ENCODE assay signal across 8 cellular contexts in the genomic region with DNA sequence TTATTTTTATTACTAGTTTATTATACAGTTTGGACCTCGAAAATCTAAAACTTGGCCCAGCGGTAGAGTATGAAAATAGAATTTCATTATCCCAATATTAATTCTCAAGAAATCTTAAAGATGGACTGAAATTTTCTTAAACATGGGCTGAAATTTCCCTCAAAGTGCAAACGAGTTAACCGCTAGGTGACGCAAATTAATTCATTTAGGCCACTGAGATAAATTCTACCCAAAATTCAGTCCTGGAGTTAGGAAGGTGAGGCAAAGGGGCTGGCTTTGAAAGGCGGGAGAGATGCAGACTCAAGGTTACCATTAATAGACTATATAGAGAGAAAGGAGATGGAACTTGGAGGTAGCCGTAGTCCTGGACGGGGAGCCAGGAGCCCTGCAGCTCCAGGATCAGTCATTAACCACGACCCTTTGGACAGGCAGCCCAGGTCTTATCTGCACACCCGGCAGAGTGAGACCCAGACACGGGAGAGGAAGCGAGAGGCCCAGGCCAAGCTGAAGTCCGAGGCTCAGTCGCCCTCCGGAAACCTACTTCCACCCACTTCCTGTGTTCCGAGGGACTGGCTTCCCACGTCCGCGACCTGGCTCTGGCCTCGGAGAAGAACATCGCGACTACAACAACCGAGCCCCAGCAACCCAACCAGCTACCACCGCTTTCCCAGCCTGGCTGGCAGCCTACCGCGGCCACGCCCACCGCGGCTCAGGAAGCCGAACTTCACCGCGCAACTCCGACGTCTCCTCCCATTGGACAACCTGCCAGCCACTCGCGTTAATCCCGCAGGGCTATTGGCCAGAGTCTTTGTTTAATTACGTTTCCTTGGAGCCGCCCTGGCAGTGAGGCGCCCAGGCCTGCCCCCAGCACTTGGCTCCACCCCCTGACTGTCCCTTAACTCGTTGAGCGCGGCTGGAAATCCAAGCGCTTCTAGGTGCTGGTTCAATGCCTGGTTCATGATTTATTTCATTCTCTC. TPM values are rescaled to one million over a fixed set of nuclear protein-coding genes. Genes with fewer than 3 reads are reported as not detected.
DNase-seq lines count a peak whose midpoint lies in the region; ATAC-seq and TF ChIP-seq lines count a peak whose summit lies in the region.

A gene with protein sequence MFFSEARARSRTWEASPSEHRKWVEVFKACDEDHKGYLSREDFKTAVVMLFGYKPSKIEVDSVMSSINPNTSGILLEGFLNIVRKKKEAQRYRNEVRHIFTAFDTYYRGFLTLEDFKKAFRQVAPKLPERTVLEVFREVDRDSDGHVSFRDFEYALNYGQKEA (minus strand): TSS at position 686 of the 977 bp plus-strand sequence. CDS start 70 bp downstream, at position 616.

- H3K36me3 Mint-ChIP-seq in natural killer cell, result no peaks in the 10 kb centered on the region

- H3K27ac ChIP-seq in RWPE1, result peak within 1 kb of the TSS; percentile 92

- peak; percentile 100 for DNase-seq in ELF-1 (ENCODE audit: low read depth, low spot score)
- peak; percentile 98 for DNase-seq in H4 (ENCODE audit: low spot score)
- DNase-seq in LNCaP clone FGC (ENCODE audit: low read depth), result peak; percentile 99
- DNase-seq in RWPE1 (ENCODE audit: low spot score), result peak; percentile 96
- DNase-seq in activated T-helper 9 cell treated with anti-CD3 and anti-CD28 coated beads, Interleukin-2, amount 50 U/mL, for 16 hours (ENCODE audit: low read depth), result peak; percentile 93
- peak; percentile 98 for DNase-seq in fibroblast of peridontal ligament (ENCODE audit: extremely low read depth)
- DNase-seq in natural killer cell, result peak; percentile 93
- peak; percentile 97 for DNase-seq in stimulated activated naive CD4-positive, alpha-beta T cell treated with Interleukin-2 at 50 U/mL for 16 hours (lab: John Stamatoyannopoulos, UW)

- intact Hi-C loops in natural killer cell (cut with micrococcal nuclease), result loop anchor here (1.0 to 10.0 kb wide), 9 partner anchors 232 to 1960 kb away; partner anchors contain the start of genes CALM1, FOXN3, GALC and PSMC1

- H3K27me3 Mint-ChIP-seq in natural killer cell (ENCODE audit: low read depth in 2 of 2), result no peaks in the 10 kb centered on the region

- POLR2A ChIA-PET in RWPE1 (lab: Yijun Ruan, JAX; ENCODE audit: low non-redundant PET), result interaction anchor here (0.5 kb wide), 1 partner anchor 347 kb away, joined by 9 read pairs; no protein-coding TSS in a partner anchor

- peak within 1 kb of the TSS; percentile 97 for H3K27ac Mint-ChIP-seq in natural killer cell

- TF ChIP-seq CTCF in LNCaP clone FGC (IDR thresholded peaks at IDR 0.05; ENCODE audit: control insufficient read depth, extremely low read depth, insufficient read depth) (peak; percentile 36), RWPE1 (conservative IDR thresholded peaks at IDR 0.05; ENCODE audit: low read depth) (peak; percentile 55), natural killer cell (IDR thresholded peaks at IDR 0.05) (no peak)

- H3K4me3 Mint-ChIP-seq in natural killer cell, result peak within 1 kb of the TSS; percentile 99

- ATAC-seq in natural killer cell, result peak; percentile 77 to 92 (median 78)

- peak within 1 kb of the TSS; percentile 79 for H3K4me3 ChIP-seq in LNCaP clone FGC (ENCODE audit: low read depth, low read length)

- H3K4me1 Mint-ChIP-seq in natural killer cell, result peaks cover 40 to 46% of the 10 kb centered on the region in 2 donors

- CTCF ChIA-PET in RWPE1 (lab: Yijun Ruan, JAX), result interaction anchor here (0.6 to 1.5 kb wide), 7 partner anchors 15 to 927 kb away, joined by 3 to 9 read pairs (median 3); no protein-coding TSS in a partner anchor

- no peaks in the 10 kb centered on the region for H3K9me3 Mint-ChIP-seq in natural killer cell

RNA-seq across cellular contexts. Expression of the gene that starts here (rescaled TPM):
- total RNA-seq in H4 (2014; rRNA removed; shearing (Covaris generic)), result 13.4 and 14.3 TPM in 2 replicates
- total RNA-seq in natural killer cell, result 1 to 10 TPM; 3.9 to 5.2 (median 4.0) TPM

Comparison
In these comparisons a context has a peak if more than half of its experiments do, and no peak if none do; other contexts are left out.
1. Peak in every context shown above with its lines: DNase-seq, ATAC-seq, H3K4me3 ChIP-seq and H3K27ac ChIP-seq.